In the genomic region with DNA sequence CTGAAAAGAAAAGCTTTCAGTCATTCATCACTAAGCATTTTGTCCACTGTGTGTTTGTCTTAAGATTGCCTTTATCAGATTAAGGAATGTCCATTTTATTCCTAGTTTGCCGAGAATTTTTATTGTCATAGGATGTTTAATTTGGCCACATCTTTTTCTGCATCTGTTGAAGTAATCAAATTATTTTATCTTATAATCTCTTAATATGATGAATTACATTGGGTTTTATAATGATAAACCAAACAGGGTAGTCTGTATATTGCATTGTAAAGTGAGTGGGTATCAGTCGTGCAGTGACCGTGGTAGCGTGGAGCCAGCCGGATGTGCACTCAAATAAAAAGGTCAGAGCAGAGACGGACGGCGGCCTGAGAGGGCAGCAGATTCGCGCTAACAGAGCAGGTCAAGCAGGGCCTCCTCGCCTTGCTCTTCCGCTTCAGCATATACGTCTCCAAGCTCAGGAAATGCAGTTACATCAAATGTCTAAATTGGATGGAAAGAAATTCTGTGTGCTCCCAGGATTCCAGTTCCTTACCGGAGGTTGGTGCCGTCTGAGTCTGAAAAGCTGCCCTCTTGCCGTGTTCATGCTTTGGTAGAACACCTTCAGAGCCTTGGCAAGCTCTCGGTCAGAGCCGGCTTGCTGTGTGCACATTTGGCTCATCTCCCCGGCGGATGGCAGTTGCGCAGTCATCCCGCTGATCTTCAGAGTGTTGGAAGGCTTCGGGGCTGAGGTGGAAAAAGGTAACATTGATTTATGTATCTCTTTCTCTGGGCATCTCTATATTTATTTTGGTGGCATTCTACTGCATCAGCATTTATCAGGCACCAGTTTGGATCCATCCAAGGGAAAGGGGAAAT, we compare ENCODE assay signal across 19 cellular contexts. TPM values are rescaled to one million over a fixed set of nuclear protein-coding genes. Genes with fewer than 3 reads are reported as not detected.
A peak's percentile ranks its signal among the peaks of the same experiment; 100 is the strongest.
DNase-seq lines count a peak whose midpoint lies in the region; ATAC-seq, FAIRE-seq and TF ChIP-seq lines count a peak whose summit lies in the region.
"Had no signal": no experiment of that assay in that cellular context is flagged by ENCODE, and none has a peak within 500 bp of the region (broad histone marks: within the 10 kb centered on the region; RNA-seq: fewer than 3 reads in every experiment).

No MANE protein-coding gene starts in this region.

- no peak overlapping the region for H3K4me3 Mint-ChIP-seq in neural crest cell

- TF ChIP-seq EP300 in A549 (IDR thresholded peaks at IDR 0.05), result no peak

- no peak for TF ChIP-seq CTCF in A549 (IDR thresholded peaks at IDR 0.05)
- no peak for TF ChIP-seq CTCF in neural crest cell (conservative IDR thresholded peaks at IDR 0.05)

- no peaks in the 10 kb centered on the region for H3K9me3 Mint-ChIP-seq in neural crest cell

- H3K36me3 Mint-ChIP-seq in neural crest cell (ENCODE audit: low read depth), result peaks cover 37% of the 10 kb centered on the region

- H3K4me1 Mint-ChIP-seq in neural crest cell, result no peaks in the 10 kb centered on the region

- TF ChIP-seq RAD21 in A549 (conservative IDR thresholded peaks at IDR 0.05 in 1 of 2, IDR thresholded peaks at IDR 0.05 in 1 of 2), result no peak

- no peak overlapping the region for H3K4me3 ChIP-seq in A549

- H3K4me2 ChIP-seq in A549, result no peak overlapping the region

- ATAC-seq in A549, result no peak
- ATAC-seq in HG02852 (IDR thresholded peaks at IDR 0.05; ENCODE audit: unreplicated experiment), result no peak

- in situ Hi-C loops in G401 (cut with HindIII; ENCODE audit: low sequenced_read_pairs), result no loop called here

- no peak for DNase-seq in A549 (ENCODE audit: low read depth in 1 of 2, low spot score in 1 of 2)
- peak; percentile 96 for DNase-seq in G401 (ENCODE audit: low spot score)
- peak; percentile 94 for DNase-seq in cerebellar cortex (ENCODE audit: low spot score)
- no peak for DNase-seq in neural crest cell (ENCODE audit: low read depth, low spot score)
- DNase-seq in erythroblast (lab: John Stamatoyannopoulos, UW), result no peak
- DNase-seq in GF-D8 (lab: John Stamatoyannopoulos, UW), result no peak
- DNase-seq: AML-193, Calu3, DMS153, DND-41, H7, KBM-7, MM.1S, NCI-H2029 treated with DMSO at 0.1 percent for 48 hours, NCI-H69, RPMI8226, SHP77 had no signal

- POLR2A ChIA-PET in A549 (lab: Yijun Ruan, JAX), result no interaction called here

- no peaks in the 10 kb centered on the region for H3K4me1 ChIP-seq in A549

- H3K27me3 Mint-ChIP-seq in neural crest cell (ENCODE audit: low read depth), result no peaks in the 10 kb centered on the region

- H3K9me3 ChIP-seq in A549, result no peaks in the 10 kb centered on the region

- peak overlapping the region; percentile 31 for H3K27ac Mint-ChIP-seq in neural crest cell (ENCODE audit: unreplicated experiment)

- CTCF ChIA-PET in A549 (lab: Yijun Ruan, JAX), result no interaction called here

- no peak for FAIRE-seq in A549 (lab: Jason Lieb, UNC)
- FAIRE-seq: A204.1 had no signal

- no peak overlapping the region for H3K27ac ChIP-seq in A549

- TF ChIP-seq POLR2A in A549 (IDR thresholded peaks at IDR 0.05; ENCODE audit: low read length) (no peak), erythroblast (IDR thresholded peaks at IDR 0.05; ENCODE audit: low read length) (no peak)

- 91% methylated on average over 23 of the region's 23 CpGs for WGBS in A549 (ENCODE audit: missing lambda C conversion rate)

TF ChIP-seq in A549, 52 proteins besides CTCF, POLR2A, EP300 and RAD21:
- TF ChIP-seq MAFK (IDR thresholded peaks at IDR 0.05; ENCODE audit: partially characterized antibody) (peak; percentile 32), TP53 (CRISPR knock-in tag; IDR thresholded peaks at IDR 0.05) (no peak), SMC3 (IDR thresholded peaks at IDR 0.05) (no peak)
- TF ChIP-seq, protein P1, sequence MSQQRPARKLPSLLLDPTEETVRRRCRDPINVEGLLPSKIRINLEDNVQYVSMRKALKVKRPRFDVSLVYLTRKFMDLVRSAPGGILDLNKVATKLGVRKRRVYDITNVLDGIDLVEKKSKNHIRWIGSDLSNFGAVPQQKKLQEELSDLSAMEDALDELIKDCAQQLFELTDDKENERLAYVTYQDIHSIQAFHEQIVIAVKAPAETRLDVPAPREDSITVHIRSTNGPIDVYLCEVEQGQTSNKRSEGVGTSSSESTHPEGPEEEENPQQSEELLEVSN (IDR thresholded peaks at IDR 0.05; ENCODE audit: borderline replicate concordance, low read depth), result no peak

RNA-seq across cellular contexts. Expression of a gene that starts 51.5 kb away (rescaled TPM):
- polyA plus RNA-seq in A549 (2011; rRNA removed) (45.2 and 59.8 TPM in 2 replicates), A549 (2017; fragmentation: RNase III; extraction: RNeasy Plus Mini Kit Qiagen cat#74134 plus additional on column Dnase treatment) (49.3 to 50.0 TPM (median 49.3 TPM) in 3 replicates)
- 26.1 and 26.8 TPM in 2 replicates for polyA plus RNA-seq in A549 (2012; cell fraction: cytosol; rRNA removed)
- polyA plus RNA-seq in A549 (2012; cell fraction: nucleus; rRNA removed), result 12.6 and 15.4 TPM in 2 replicates
- 12.6 and 14.1 TPM in 2 replicates for polyA minus RNA-seq in A549 (2011; rRNA and poly(A)+ RNA removed)
- total RNA-seq in G401 (2014; rRNA removed; shearing (Covaris generic)), result 66.9 and 69.1 TPM in 2 replicates
- total RNA-seq in neural crest cell, result 53.1 and 54.3 TPM in 2 replicates

Comparison
In these comparisons a context has a peak if more than half of its experiments do, and no peak if none do; other contexts are left out.
1. DNase-seq: peak in G401 (single experiment) and cerebellar cortex (single experiment); none in A549 (0 of 2), neural crest cell (single experiment), erythroblast (0 of 2) and GF-D8 (single experiment).